8 cellular contexts compared by ENCODE assay signal in genomic region chr2:37809525-37809924, GRCh38.
DNase-seq lines count a peak whose midpoint lies in the region; ATAC-seq and TF ChIP-seq lines count a peak whose summit lies in the region.

No MANE protein-coding gene starts in this region.

- H3K9me3 ChIP-seq in right cardiac atrium (ENCODE audit: control insufficient read depth, low read length) (no peaks in the 10 kb centered on the region), upper lobe of left lung (no peaks in the 10 kb centered on the region)

- WGBS in right cardiac atrium: 17% methylated on average over 1 of the region's 1 CpG
- 21 to 46% methylated on average over 1 of the region's 1 CpG for WGBS in upper lobe of left lung, 2 donors

- H3K4me1 ChIP-seq in right cardiac atrium (ENCODE audit: control insufficient read depth, insufficient read depth, low read length) (no peaks in the 10 kb centered on the region), upper lobe of left lung (peaks cover 0 to 8% (median 6%) of the 10 kb centered on the region in 4 donors)

- H3K36me3 Mint-ChIP-seq in activated naive CD4-positive, alpha-beta T cell treated with anti-CD3 and anti-CD28 coated beads for 36 hours (ENCODE audit: low read depth): no peaks in the 10 kb centered on the region

- no peaks in the 10 kb centered on the region for H3K27me3 ChIP-seq in right cardiac atrium (ENCODE audit: control insufficient read depth, insufficient read depth)
- H3K27me3 ChIP-seq in upper lobe of left lung: no peaks in the 10 kb centered on the region

- peaks cover 6% of the 10 kb centered on the region for H3K4me1 Mint-ChIP-seq in activated naive CD4-positive, alpha-beta T cell treated with anti-CD3 and anti-CD28 coated beads for 36 hours (ENCODE audit: low read depth)

- peaks cover 2% of the 10 kb centered on the region for H3K27me3 Mint-ChIP-seq in activated naive CD4-positive, alpha-beta T cell treated with anti-CD3 and anti-CD28 coated beads for 36 hours (ENCODE audit: low read depth)

- peaks cover 2% of the 10 kb centered on the region for H3K9me3 Mint-ChIP-seq in activated naive CD4-positive, alpha-beta T cell treated with anti-CD3 and anti-CD28 coated beads for 36 hours

- no peak overlapping the region for H3K27ac Mint-ChIP-seq in activated naive CD4-positive, alpha-beta T cell treated with anti-CD3 and anti-CD28 coated beads for 36 hours

- CTCF ChIA-PET in activated naive CD4-positive, alpha-beta T cell treated with anti-CD3 and anti-CD28 coated beads for 36 hours (lab: Charles Lee): no interaction called here

- peak; percentile 48 to 58 for ATAC-seq in right cardiac atrium
- ATAC-seq in upper lobe of left lung (ENCODE audit: low FRiP score in 2 of 2): peak in 1 of 2 donors; percentile 47
- no peak for ATAC-seq in GM21786 (IDR thresholded peaks at IDR 0.05; ENCODE audit: unreplicated experiment)
- ATAC-seq in activated CD4-positive, CD25-positive, alpha-beta regulatory T cell treated with anti-CD3 and anti-CD28 coated beads, Interleukin-2, amount 50 U/mL, for 24 hours: no peak

- TF ChIP-seq CTCF in WI38 (IDR thresholded peaks at IDR 0.05; ENCODE audit: low read depth, low read length) (peak; percentile 32; the same call in 1 of the 2 replicates), upper lobe of left lung (IDR thresholded peaks at IDR 0.05) (peak in 5 of 6 experiments; percentile 16 to 60 (median 46))

- no peak for TF ChIP-seq EP300 in upper lobe of left lung (IDR thresholded peaks at IDR 0.05)

- no peak overlapping the region for H3K4me3 ChIP-seq in WI38 (ENCODE audit: low read depth, low read length)
- no peak overlapping the region for H3K4me3 ChIP-seq in right cardiac atrium (ENCODE audit: low read length)
- H3K4me3 ChIP-seq in upper lobe of left lung: no peak overlapping the region

- peak; percentile 29 for DNase-seq in activated naive CD4-positive, alpha-beta T cell treated with anti-CD3 and anti-CD28 coated beads for 36 hours
- no peak for DNase-seq in activated naive CD4-positive, alpha-beta T cell (lab: John Stamatoyannopoulos, UW)
- DNase-seq in right cardiac atrium (peak in 1 of 3 donors; percentile 81), upper lobe of left lung (peak in 1 of 2 donors; percentile 44), retina (no peak)

- H3K27ac ChIP-seq in right cardiac atrium (ENCODE audit: low read length): no peak overlapping the region
- no peak overlapping the region for H3K27ac ChIP-seq in upper lobe of left lung

- H3K36me3 ChIP-seq in upper lobe of left lung: no peaks in the 10 kb centered on the region

- intact Hi-C loops in activated naive CD4-positive, alpha-beta T cell treated with anti-CD3 and anti-CD28 coated beads for 36 hours (cut with micrococcal nuclease): loop anchor here (1.0 kb wide), 1 partner anchor 395 kb away; no protein-coding TSS in a partner anchor
- intact Hi-C loops in right cardiac atrium (cut with DNase I): no loop called here

- no peak overlapping the region for H3K4me3 Mint-ChIP-seq in activated naive CD4-positive, alpha-beta T cell treated with anti-CD3 and anti-CD28 coated beads for 36 hours

- no peak for TF ChIP-seq POLR2A in upper lobe of left lung (IDR thresholded peaks at IDR 0.05)

Comparison
In these comparisons a context has a peak if more than half of its experiments do, and no peak if none do; other contexts are left out.
1. ATAC-seq: peak in right cardiac atrium (2 of 2); none in GM21786 (single experiment) and activated CD4-positive, CD25-positive, alpha-beta regulatory T cell treated with anti-CD3 and anti-CD28 coated beads, Interleukin-2, amount 50 U/mL, for 24 hours (0 of 2).